Comparison of ENCODE assay signal across 2 cellular contexts in the genomic region with DNA sequence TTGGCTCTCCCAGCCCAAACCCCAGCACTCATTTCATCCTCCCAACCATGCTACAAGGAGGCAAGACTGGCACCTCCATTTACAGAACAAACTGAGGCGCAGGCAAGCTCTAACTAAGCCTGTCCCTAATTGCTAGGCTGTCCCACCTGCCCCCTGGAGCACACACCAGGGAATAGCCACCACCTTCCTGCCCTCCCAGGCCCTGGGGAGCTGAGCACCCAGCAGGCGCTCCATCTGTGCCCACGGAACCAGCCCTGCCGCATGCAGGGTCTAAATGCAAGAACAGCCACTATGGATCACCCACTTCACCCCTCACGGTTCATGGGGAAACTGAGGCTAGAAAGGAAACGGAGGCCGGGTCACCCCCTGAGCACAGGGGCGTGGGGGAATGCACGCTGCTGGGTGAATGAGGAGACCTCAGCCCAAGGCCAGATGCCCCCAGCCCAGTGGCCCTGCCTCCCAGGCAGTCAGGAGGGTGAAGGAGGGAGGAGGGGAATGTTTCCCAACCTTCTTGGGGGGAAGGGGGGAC.
TF ChIP-seq lines count a peak whose summit lies in the region.

No MANE protein-coding gene starts in this region.

TF ChIP-seq in GM23338, 12 proteins besides CTCF, POLR2A, EP300 and RAD21:
- no peak for TF ChIP-seq JUNB (IDR thresholded peaks at IDR 0.05; ENCODE audit: unreplicated experiment)
- no peak for TF ChIP-seq ZNF331 (CRISPR knock-in tag; IDR thresholded peaks at IDR 0.05; ENCODE audit: low read depth)
- no peak for TF ChIP-seq EZH2phosphoT487 (IDR thresholded peaks at IDR 0.05; ENCODE audit: unreplicated experiment)
- TF ChIP-seq POLR2AphosphoS5 (IDR thresholded peaks at IDR 0.05; ENCODE audit: low read depth), result no peak
- TF ChIP-seq, protein P1, sequence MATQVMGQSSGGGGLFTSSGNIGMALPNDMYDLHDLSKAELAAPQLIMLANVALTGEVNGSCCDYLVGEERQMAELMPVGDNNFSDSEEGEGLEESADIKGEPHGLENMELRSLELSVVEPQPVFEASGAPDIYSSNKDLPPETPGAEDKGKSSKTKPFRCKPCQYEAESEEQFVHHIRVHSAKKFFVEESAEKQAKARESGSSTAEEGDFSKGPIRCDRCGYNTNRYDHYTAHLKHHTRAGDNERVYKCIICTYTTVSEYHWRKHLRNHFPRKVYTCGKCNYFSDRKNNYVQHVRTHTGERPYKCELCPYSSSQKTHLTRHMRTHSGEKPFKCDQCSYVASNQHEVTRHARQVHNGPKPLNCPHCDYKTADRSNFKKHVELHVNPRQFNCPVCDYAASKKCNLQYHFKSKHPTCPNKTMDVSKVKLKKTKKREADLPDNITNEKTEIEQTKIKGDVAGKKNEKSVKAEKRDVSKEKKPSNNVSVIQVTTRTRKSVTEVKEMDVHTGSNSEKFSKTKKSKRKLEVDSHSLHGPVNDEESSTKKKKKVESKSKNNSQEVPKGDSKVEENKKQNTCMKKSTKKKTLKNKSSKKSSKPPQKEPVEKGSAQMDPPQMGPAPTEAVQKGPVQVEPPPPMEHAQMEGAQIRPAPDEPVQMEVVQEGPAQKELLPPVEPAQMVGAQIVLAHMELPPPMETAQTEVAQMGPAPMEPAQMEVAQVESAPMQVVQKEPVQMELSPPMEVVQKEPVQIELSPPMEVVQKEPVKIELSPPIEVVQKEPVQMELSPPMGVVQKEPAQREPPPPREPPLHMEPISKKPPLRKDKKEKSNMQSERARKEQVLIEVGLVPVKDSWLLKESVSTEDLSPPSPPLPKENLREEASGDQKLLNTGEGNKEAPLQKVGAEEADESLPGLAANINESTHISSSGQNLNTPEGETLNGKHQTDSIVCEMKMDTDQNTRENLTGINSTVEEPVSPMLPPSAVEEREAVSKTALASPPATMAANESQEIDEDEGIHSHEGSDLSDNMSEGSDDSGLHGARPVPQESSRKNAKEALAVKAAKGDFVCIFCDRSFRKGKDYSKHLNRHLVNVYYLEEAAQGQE (IDR thresholded peaks at IDR 0.05; ENCODE audit: unreplicated experiment), result no peak
- TF ChIP-seq, protein P2, sequence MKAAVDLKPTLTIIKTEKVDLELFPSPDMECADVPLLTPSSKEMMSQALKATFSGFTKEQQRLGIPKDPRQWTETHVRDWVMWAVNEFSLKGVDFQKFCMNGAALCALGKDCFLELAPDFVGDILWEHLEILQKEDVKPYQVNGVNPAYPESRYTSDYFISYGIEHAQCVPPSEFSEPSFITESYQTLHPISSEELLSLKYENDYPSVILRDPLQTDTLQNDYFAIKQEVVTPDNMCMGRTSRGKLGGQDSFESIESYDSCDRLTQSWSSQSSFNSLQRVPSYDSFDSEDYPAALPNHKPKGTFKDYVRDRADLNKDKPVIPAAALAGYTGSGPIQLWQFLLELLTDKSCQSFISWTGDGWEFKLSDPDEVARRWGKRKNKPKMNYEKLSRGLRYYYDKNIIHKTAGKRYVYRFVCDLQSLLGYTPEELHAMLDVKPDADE (IDR thresholded peaks at IDR 0.05), result no peak
- no peak for TF ChIP-seq CREB1 (CRISPR knock-in tag; IDR thresholded peaks at IDR 0.05; ENCODE audit: low read depth)
- no peak for TF ChIP-seq ZNF114 (CRISPR knock-in tag; IDR thresholded peaks at IDR 0.05)
- TF ChIP-seq, protein P3, sequence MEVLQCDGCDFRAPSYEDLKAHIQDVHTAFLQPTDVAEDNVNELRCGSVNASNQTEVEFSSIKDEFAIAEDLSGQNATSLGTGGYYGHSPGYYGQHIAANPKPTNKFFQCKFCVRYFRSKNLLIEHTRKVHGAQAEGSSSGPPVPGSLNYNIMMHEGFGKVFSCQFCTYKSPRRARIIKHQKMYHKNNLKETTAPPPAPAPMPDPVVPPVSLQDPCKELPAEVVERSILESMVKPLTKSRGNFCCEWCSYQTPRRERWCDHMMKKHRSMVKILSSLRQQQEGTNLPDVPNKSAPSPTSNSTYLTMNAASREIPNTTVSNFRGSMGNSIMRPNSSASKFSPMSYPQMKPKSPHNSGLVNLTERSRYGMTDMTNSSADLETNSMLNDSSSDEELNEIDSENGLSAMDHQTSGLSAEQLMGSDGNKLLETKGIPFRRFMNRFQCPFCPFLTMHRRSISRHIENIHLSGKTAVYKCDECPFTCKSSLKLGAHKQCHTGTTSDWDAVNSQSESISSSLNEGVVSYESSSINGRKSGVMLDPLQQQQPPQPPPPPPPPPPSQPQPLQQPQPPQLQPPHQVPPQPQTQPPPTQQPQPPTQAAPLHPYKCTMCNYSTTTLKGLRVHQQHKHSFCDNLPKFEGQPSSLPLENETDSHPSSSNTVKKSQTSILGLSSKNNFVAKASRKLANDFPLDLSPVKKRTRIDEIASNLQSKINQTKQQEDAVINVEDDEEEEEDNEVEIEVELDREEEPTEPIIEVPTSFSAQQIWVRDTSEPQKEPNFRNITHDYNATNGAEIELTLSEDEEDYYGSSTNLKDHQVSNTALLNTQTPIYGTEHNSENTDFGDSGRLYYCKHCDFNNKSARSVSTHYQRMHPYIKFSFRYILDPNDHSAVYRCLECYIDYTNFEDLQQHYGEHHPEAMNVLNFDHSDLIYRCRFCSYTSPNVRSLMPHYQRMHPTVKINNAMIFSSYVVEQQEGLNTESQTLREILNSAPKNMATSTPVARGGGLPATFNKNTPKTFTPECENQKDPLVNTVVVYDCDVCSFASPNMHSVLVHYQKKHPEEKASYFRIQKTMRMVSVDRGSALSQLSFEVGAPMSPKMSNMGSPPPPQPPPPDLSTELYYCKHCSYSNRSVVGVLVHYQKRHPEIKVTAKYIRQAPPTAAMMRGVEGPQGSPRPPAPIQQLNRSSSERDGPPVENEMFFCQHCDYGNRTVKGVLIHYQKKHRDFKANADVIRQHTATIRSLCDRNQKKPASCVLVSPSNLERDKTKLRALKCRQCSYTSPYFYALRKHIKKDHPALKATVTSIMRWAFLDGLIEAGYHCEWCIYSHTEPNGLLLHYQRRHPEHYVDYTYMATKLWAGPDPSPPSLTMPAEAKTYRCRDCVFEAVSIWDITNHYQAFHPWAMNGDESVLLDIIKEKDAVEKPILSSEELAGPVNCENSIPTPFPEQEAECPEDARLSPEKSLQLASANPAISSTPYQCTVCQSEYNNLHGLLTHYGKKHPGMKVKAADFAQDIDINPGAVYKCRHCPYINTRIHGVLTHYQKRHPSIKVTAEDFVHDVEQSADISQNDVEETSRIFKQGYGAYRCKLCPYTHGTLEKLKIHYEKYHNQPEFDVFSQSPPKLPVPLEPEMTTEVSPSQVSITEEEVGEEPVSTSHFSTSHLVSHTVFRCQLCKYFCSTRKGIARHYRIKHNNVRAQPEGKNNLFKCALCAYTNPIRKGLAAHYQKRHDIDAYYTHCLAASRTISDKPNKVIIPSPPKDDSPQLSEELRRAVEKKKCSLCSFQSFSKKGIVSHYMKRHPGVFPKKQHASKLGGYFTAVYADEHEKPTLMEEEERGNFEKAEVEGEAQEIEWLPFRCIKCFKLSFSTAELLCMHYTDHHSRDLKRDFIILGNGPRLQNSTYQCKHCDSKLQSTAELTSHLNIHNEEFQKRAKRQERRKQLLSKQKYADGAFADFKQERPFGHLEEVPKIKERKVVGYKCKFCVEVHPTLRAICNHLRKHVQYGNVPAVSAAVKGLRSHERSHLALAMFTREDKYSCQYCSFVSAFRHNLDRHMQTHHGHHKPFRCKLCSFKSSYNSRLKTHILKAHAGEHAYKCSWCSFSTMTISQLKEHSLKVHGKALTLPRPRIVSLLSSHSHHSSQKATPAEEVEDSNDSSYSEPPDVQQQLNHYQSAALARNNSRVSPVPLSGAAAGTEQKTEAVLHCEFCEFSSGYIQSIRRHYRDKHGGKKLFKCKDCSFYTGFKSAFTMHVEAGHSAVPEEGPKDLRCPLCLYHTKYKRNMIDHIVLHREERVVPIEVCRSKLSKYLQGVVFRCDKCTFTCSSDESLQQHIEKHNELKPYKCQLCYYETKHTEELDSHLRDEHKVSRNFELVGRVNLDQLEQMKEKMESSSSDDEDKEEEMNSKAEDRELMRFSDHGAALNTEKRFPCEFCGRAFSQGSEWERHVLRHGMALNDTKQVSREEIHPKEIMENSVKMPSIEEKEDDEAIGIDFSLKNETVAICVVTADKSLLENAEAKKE (CRISPR knock-in tag; IDR thresholded peaks at IDR 0.05), result no peak

TF ChIP-seq in GM12891, 5 proteins besides CTCF, POLR2A, EP300 and RAD21:
- TF ChIP-seq PAX5 (IDR thresholded peaks at IDR 0.05; ENCODE audit: insufficient read depth, low read length, severe bottlenecking) (no peak), TAF1 (IDR thresholded peaks at IDR 0.05; ENCODE audit: low read depth, low read length) (no peak), SPI1 (IDR thresholded peaks at IDR 0.05; ENCODE audit: low read depth, low read length) (no peak), POU2F2 (IDR thresholded peaks at IDR 0.05; ENCODE audit: low read depth, low read length) (no peak), POLR2AphosphoS5 (IDR thresholded peaks at IDR 0.05; ENCODE audit: low read depth, low read length) (no peak)
